In the genomic region with DNA sequence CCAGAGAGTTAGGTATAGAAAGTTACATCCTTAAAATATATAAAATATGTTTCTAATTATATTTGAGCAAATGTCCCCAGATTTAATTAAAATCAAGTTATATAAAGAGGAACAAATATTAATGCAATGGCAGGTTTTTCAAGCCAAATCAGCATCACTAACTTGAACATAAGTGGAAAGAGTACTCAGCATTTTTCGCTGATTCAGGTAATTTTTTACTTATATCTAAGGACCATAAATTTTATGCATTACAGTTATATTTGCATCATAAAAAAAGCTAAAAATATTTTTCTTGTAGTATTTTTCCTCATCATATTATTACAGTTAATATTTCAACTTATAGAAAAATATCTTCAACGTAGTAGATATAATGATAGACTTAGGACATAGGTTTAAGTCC, we compare ENCODE assay signal across 29 cellular contexts.
"Had no signal": no experiment of that assay in that cellular context is flagged by ENCODE, and none has a peak within 500 bp of the region (broad histone marks: within the 10 kb centered on the region; RNA-seq: fewer than 3 reads in every experiment).

No MANE protein-coding gene starts in this region.

- H3K9me3 ChIP-seq: ascending aorta, breast epithelium, esophagus squamous epithelium, gastroesophageal sphincter had no signal

- H3K27me3 ChIP-seq: ascending aorta, cardiac muscle cell, esophagus squamous epithelium, gastroesophageal sphincter had no signal

- H3K27ac ChIP-seq: ascending aorta, breast epithelium, cardiac muscle cell, coronary artery, dorsolateral prefrontal cortex, esophagus squamous epithelium, gastroesophageal sphincter, heart right ventricle had no signal

- H3K4me3 ChIP-seq: ascending aorta, breast epithelium, cardiac muscle cell, coronary artery, dorsolateral prefrontal cortex, esophagus squamous epithelium, gastroesophageal sphincter, heart right ventricle had no signal

- H3K4me1 ChIP-seq: ascending aorta, breast epithelium, esophagus squamous epithelium, gastroesophageal sphincter, heart right ventricle had no signal

- ATAC-seq: activated CD4-positive, alpha-beta T cell treated with anti-CD3 and anti-CD28 coated beads for 36 hours; activated CD8-positive, alpha-beta memory T cell treated with anti-CD3 and anti-CD28 coated beads, Interleukin-2, amount 10 ng/mL, durations not matched to agents 7 days and 5 days; activated CD8-positive, alpha-beta T cell treated with anti-CD3 and anti-CD28 coated beads, Interleukin-2, amount 10 ng/mL, durations not matched to agents 7 days and 5 days; activated naive CD4-positive, alpha-beta T cell treated with anti-CD3 and anti-CD28 coated beads, Interleukin-2, amount 50 U/mL, for 72 hours; effector memory CD8-positive, alpha-beta T cell; gastroesophageal sphincter; heart right ventricle had no signal

- H3K36me3 ChIP-seq: ascending aorta, breast epithelium, cardiac muscle cell, esophagus squamous epithelium, gastroesophageal sphincter, heart right ventricle had no signal

- DNase-seq: activated CD4-positive, alpha-beta memory T cell treated with anti-CD3 and anti-CD28 coated beads for 36 hours; activated CD4-positive, alpha-beta T cell treated with anti-CD3 and anti-CD28 coated beads for 36 hours; activated CD4-positive, alpha-beta T cell treated with anti-CD3 and anti-CD28 coated beads, Interleukin-2, amount 10 ng/mL, durations not matched to agents 24 days and 14 days; activated CD4-positive, CD25-positive, alpha-beta regulatory T cell; activated CD4-positive, CD25-positive, alpha-beta regulatory T cell treated with anti-CD3 and anti-CD28 coated beads, Interleukin-2, amount 50 U/mL, for 72 hours; activated CD8-positive, alpha-beta memory T cell treated with anti-CD3 and anti-CD28 coated beads, Interleukin-2, amount 10 ng/mL, durations not matched to agents 7 days and 5 days; activated CD8-positive, alpha-beta memory T cell treated with anti-CD3 and anti-CD28 coated beads, Interleukin-2, amount 50 U/mL, for 4 hours; activated CD8-positive, alpha-beta T cell treated with anti-CD3 and anti-CD28 coated beads, Interleukin-2, amount 10 ng/mL, durations not matched to agents 7 days and 5 days; activated effector memory CD4-positive, alpha-beta T cell treated with anti-CD3 and anti-CD28 coated beads, Interleukin-2, amount 50 U/mL, for 16 hours; activated naive CD4-positive, alpha-beta T cell; activated naive CD4-positive, alpha-beta T cell treated with anti-CD3 and anti-CD28 coated beads, Interleukin-2, amount 10 ng/mL, durations not matched to agents 7 days and 5 days; activated naive CD8-positive, alpha-beta T cell treated with anti-CD3 and anti-CD28 coated beads, Interleukin-2, amount 10 ng/mL, durations not matched to agents 7 days and 5 days; activated T-cell treated with anti-CD3 and anti-CD28 coated beads, Interleukin-2, amount 50 U/mL, for 1 hour; activated T-cell treated with anti-CD3 and anti-CD28 coated beads, Interleukin-2, amount 50 U/mL, for 48 hours; central memory CD4-positive, alpha-beta T cell; cerebellar nuclear complex; dorsolateral prefrontal cortex; effector memory CD8-positive, alpha-beta T cell; erythroblast; esophagus squamous epithelium; foreskin melanocyte; heart right ventricle; T-helper 2 cell had no signal
